Comparison of ENCODE assay signal across 24 cellular contexts in the genomic region with DNA sequence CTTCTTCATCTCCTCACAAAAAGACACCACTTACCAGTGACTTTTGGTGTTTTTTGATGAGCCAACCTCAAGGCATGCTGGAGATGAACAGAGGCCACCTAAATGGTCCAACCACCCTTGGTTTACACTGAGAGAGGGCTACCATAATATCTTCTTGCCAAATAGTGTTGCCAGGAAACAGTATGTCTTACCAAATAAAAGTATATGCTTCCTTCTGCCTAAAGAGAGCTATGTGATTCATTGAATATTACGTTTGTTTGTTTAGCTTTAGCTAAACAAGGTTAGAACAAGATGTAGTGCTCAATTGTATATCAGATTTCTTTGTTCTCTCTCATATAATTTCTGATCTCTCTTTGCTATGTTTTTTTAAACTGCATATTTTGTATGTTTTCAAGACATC.
"Had no signal": no experiment of that assay in that cellular context is flagged by ENCODE, and none has a peak within 500 bp of the region (broad histone marks: within the 10 kb centered on the region; RNA-seq: fewer than 3 reads in every experiment).

No MANE protein-coding gene starts in this region.

- H3K4me3 ChIP-seq: breast epithelium, gastroesophageal sphincter, hepatocyte, right atrium auricular region, smooth muscle cell, stomach, thyroid gland, upper lobe of right lung had no signal

- H3K9ac ChIP-seq: parathyroid adenoma had no signal

- H3K27ac ChIP-seq: breast epithelium, gastroesophageal sphincter, hepatocyte, parathyroid adenoma, right atrium auricular region, stomach, thyroid gland, upper lobe of right lung had no signal

- H3K4me1 ChIP-seq: breast epithelium, gastroesophageal sphincter, parathyroid adenoma, right atrium auricular region, stomach, upper lobe of right lung had no signal

- H3K9me3 ChIP-seq: breast epithelium, gastroesophageal sphincter, right atrium auricular region, stomach, thyroid gland, upper lobe of right lung had no signal

- H3K4me2 ChIP-seq: hepatocyte, smooth muscle cell had no signal

- DNase-seq: activated CD4-positive, alpha-beta T cell treated with anti-CD3 and anti-CD28 coated beads for 1 hour; activated CD4-positive, alpha-beta T cell treated with anti-CD3 and anti-CD28 coated beads, Interleukin-2, amount 50 U/mL, for 1 hour; activated CD8-positive, alpha-beta T cell treated with anti-CD3 and anti-CD28 coated beads for 36 hours; activated naive CD8-positive, alpha-beta T cell treated with anti-CD3 and anti-CD28 coated beads, Interleukin-2, amount 50 U/mL, for 24 hours; activated T-cell treated with anti-CD3 and anti-CD28 coated beads, Interleukin-2, amount 50 U/mL, for 4 hours; dermis blood vessel endothelial cell; effector CD4-positive, alpha-beta T cell; left cardiac atrium; left ventricle myocardium superior; stimulated activated CD4-positive, alpha-beta T cell treated with anti-CD3 and anti-CD28 coated beads, Interleukin-1b, Interleukin-23, amount 100 ng/mL, for 48 hours; stimulated activated CD4-positive, alpha-beta T cell treated with anti-CD3 and anti-CD28 coated beads, Interleukin-4, amount 100 ng/mL, for 4 hours; stimulated activated CD8-positive, alpha-beta memory T cell treated with anti-CD3 and anti-CD28 coated beads, Interleukin-4, amount 100 ng/mL, for 48 hours; stomach; T-helper 2 cell; thyroid gland; upper lobe of right lung had no signal

- ATAC-seq: activated CD8-positive, alpha-beta T cell treated with anti-CD3 and anti-CD28 coated beads for 36 hours; activated naive CD8-positive, alpha-beta T cell treated with anti-CD3 and anti-CD28 coated beads, Interleukin-2, amount 50 U/mL, for 24 hours; activated T-cell treated with anti-CD3 and anti-CD28 coated beads, Interleukin-2, amount 50 U/mL, for 4 hours; activated T-helper 17 cell treated with anti-CD3 and anti-CD28 coated beads, Interleukin-2, amount 50 U/mL, for 72 hours; gastroesophageal sphincter; left cardiac atrium; left ventricle myocardium superior; stimulated activated memory B cell treated with anti-CD40 and anti-IgM and Interleukin-4, amounts not matched to agents 10 μg/mL and 1 μg/mL and 100 μg/mL, for 72 hours; upper lobe of right lung had no signal

- H3K27me3 ChIP-seq: breast epithelium, hepatocyte, right atrium auricular region, thyroid gland, upper lobe of right lung had no signal

- H2AFZ ChIP-seq: hepatocyte, parathyroid adenoma had no signal

- H3K36me3 ChIP-seq: breast epithelium, gastroesophageal sphincter, right atrium auricular region, stomach, thyroid gland, upper lobe of right lung had no signal
